1 cellular context compared by ENCODE assay signal in genomic region chr22:45240810-45241631, GRCh38.
TF ChIP-seq lines count a peak whose summit lies in the region.

TSS of gene KIAA0930 (minus strand) at chr22:45240894. CDS start at chr22:45240703, 191 bp downstream.

TF ChIP-seq in IMR-90, 13 proteins besides CTCF, POLR2A, EP300 and RAD21 (continued from another document):
- TF ChIP-seq USF2 (IDR thresholded peaks at IDR 0.05; ENCODE audit: low read depth, low read length) (no peak), NFE2L2 (IDR thresholded peaks at IDR 0.05; ENCODE audit: low read depth, low read length) (no peak), FOS (IDR thresholded peaks at IDR 0.05; ENCODE audit: low read depth, low read length) (no peak), BHLHE40 (IDR thresholded peaks at IDR 0.05; ENCODE audit: low read depth, low read length) (no peak)
TF ChIP-seq in IMR-90: peak in this region for 0.
